Comparison of ENCODE assay signal across 20 cellular contexts in genomic region chr10:71660313-71660712, GRCh38. TPM values are rescaled to one million over a fixed set of nuclear protein-coding genes. Genes with fewer than 3 reads are reported as not detected.
DNase-seq lines count a peak whose midpoint lies in the region; ATAC-seq, FAIRE-seq and TF ChIP-seq lines count a peak whose summit lies in the region.
"Had no signal": no experiment of that assay in that cellular context is flagged by ENCODE, and none has a peak within 500 bp of the region (broad histone marks: within the 10 kb centered on the region; RNA-seq: fewer than 3 reads in every experiment).

No MANE protein-coding gene starts in this region.

- no peaks in the 10 kb centered on the region for H4K20me1 ChIP-seq in K562 (replicated peaks; ENCODE audit: control insufficient read depth, insufficient read depth, low read length)

- H3K4me3 ChIP-seq in K562: no peak overlapping the region
- H3K4me3 ChIP-seq: HAP-1 had no signal

- no peaks in the 10 kb centered on the region for H3K27me3 ChIP-seq in K562 (ENCODE audit: control insufficient read depth in 2 of 2, insufficient read depth in 2 of 2, low read length in 2 of 2)

- DNase-seq in SKM-1 treated with dmso at 0.1 percent for 144 hours (lab: John Stamatoyannopoulos, UW; ENCODE audit: unreplicated experiment): peak; percentile 35
- no peak for DNase-seq in SKM-1 (lab: John Stamatoyannopoulos, UW; ENCODE audit: unreplicated experiment)
- peak; percentile 69 for DNase-seq in MV-4-11 (lab: John Stamatoyannopoulos, UW)
- no peak for DNase-seq in K562 (ENCODE audit: extremely low read depth in 1 of 4, low spot score in 3 of 4)
- DNase-seq in RPMI8226: no peak
- DNase-seq in activated effector memory CD4-positive, alpha-beta T cell treated with anti-CD3 and anti-CD28 coated beads, Interleukin-2, amount 50 U/mL, for 16 hours: no peak
- no peak for DNase-seq in hypothalamus (lab: John Stamatoyannopoulos, UW)
- DNase-seq: C1 segment of cervical spinal cord; CD8-positive, alpha-beta T cell; COR-L47; DMS153; DMS79 treated with DMSO at 0.1 percent for 48 hours; GDM1; GOT3 had no signal

- no peak overlapping the region for H3K9ac ChIP-seq in K562 (ENCODE audit: insufficient read depth in 1 of 2, low read depth in 2 of 2, low read length in 2 of 2)

- TF ChIP-seq POLR2A in K562 (conservative IDR thresholded peaks at IDR 0.05): no peak

- no peaks in the 10 kb centered on the region for H3K36me3 ChIP-seq in K562 (ENCODE audit: control insufficient read depth, insufficient read depth, low read length)
- H3K36me3 ChIP-seq: HAP-1 had no signal

- WGBS in K562 (ENCODE audit: insufficient coverage, low coverage, missing lambda C conversion rate): 73% methylated on average over 4 of the region's 4 CpGs

- POLR2A ChIA-PET in K562 (lab: Yijun Ruan, JAX): interaction anchor here (1.4 kb wide), 1 partner anchor 13 kb away, joined by 3 read pairs; no protein-coding TSS in a partner anchor

- no peak for FAIRE-seq in K562 (lab: Jason Lieb, UNC)
- FAIRE-seq: A204.1, D721Med, GM12892, GM19239 had no signal

- TF ChIP-seq CTCF in K562 (IDR thresholded peaks at IDR 0.05 in 2 of 3, conservative IDR thresholded peaks at IDR 0.05 in 1 of 3; ENCODE audit: insufficient read depth in 2 of 3, low read depth in 1 of 3, low read length in 3 of 3): no peak

- H2AFZ ChIP-seq in K562 (ENCODE audit: low read depth, low read length): peak overlapping the region; percentile 85

- H3K9me3 ChIP-seq in K562 (replicated peaks; ENCODE audit: control insufficient read depth, insufficient read depth, low read depth, low read length): no peaks in the 10 kb centered on the region
- H3K9me3 ChIP-seq: HAP-1 had no signal

- CTCF ChIA-PET in K562 (lab: Yijun Ruan, JAX; ENCODE audit: low intra/inter-chr PET ratio): interaction anchor here (0.6 kb wide), 1 partner anchor 12 kb away, joined by 3 read pairs; no protein-coding TSS in a partner anchor

- intact Hi-C loops in K562 (cut with micrococcal nuclease): no loop called here

- ATAC-seq in K562: no peak
- ATAC-seq: CD8-positive, alpha-beta T cell had no signal

- H3K4me2 ChIP-seq in K562 (ENCODE audit: insufficient read depth, low read length): no peak overlapping the region

- H3K27ac ChIP-seq in K562 (ENCODE audit: extremely low read depth, low read depth, low read length): no peak overlapping the region

- peaks cover 28 to 39% of the 10 kb centered on the region in 2 experiments for H3K4me1 ChIP-seq in K562 (replicated peaks in 1 of 2; ENCODE audit: control insufficient read depth in 2 of 2, insufficient read depth in 2 of 2, low read length in 2 of 2)
- H3K4me1 ChIP-seq: HAP-1 had no signal

- no TSS peak for BruUV-seq in K562 (replicated peaks; lab: Mats Ljungman, UMichigan)

- no peaks in the 10 kb centered on the region for H3K9me1 ChIP-seq in K562 (ENCODE audit: control insufficient read depth, insufficient read depth, low read length)

- no peak for TF ChIP-seq RAD21 in K562 (CRISPR knock-in tag; conservative IDR thresholded peaks at IDR 0.05 in 1 of 2, IDR thresholded peaks at IDR 0.05 in 1 of 2)

- H3K79me2 ChIP-seq in K562 (ENCODE audit: control insufficient read depth, insufficient read depth, low read length): no peaks in the 10 kb centered on the region

- in situ Hi-C loops in K562 (cut with MboI): no loop called here

- no peak for TF ChIP-seq EP300 in K562 (IDR thresholded peaks at IDR 0.05; ENCODE audit: low read length)

TF ChIP-seq in K562, 482 proteins besides CTCF, POLR2A, EP300 and RAD21 (continues in another document):
- TF ChIP-seq SIN3B (IDR thresholded peaks at IDR 0.05; ENCODE audit: low read depth) (no peak), PHF21A (IDR thresholded peaks at IDR 0.05; ENCODE audit: borderline replicate concordance, low read depth) (no peak), ZC3H8 (IDR thresholded peaks at IDR 0.05) (no peak), MED1 (CRISPR knock-in tag; IDR thresholded peaks at IDR 0.05; ENCODE audit: borderline replicate concordance) (no peak), SMARCA5 (IDR thresholded peaks at IDR 0.05) (peak; percentile 86; the same call in 1 of the 2 replicates), CTBP1 (IDR thresholded peaks at IDR 0.05; ENCODE audit: borderline replicate concordance) (no peak), HMGN3 (IDR thresholded peaks at IDR 0.05; ENCODE audit: borderline replicate concordance, extremely low read depth, insufficient read length, low read depth, low read length) (no peak), RCOR1 (IDR thresholded peaks at IDR 0.05; ENCODE audit: borderline replicate concordance in 1 of 2, low read depth in 2 of 2, low read length in 2 of 2) (0 out of 4 replicates have a peak, but pooled peaks of 1 of the 2 experiments have one; percentile 8), ADNP (tag; IDR thresholded peaks at IDR 0.05) (peak; percentile 69), ZBTB40 (IDR thresholded peaks at IDR 0.05) (no peak), ZBTB40 (CRISPR knock-in tag; IDR thresholded peaks at IDR 0.05) (no peak)

RNA-seq across cellular contexts. Expression of gene C10orf105, which starts 59.3 kb away (rescaled TPM):
- total RNA-seq in K562 (2011; cell fraction: chromatin; rRNA removed; ENCODE audit: low replicate concordance): 0.09 TPM in 1 of 2 replicates, not detected in the other
- total RNA-seq in K562 (2011; cell fraction: nucleolus; rRNA removed): 0.17 TPM in 1 of 2 replicates, not detected in the other
- total RNA-seq in K562 (2011; cell fraction: nucleoplasm; rRNA removed): not detected in 2 replicates
- total RNA-seq in K562 (2014; rRNA removed) (not detected in 2 replicates), K562 (2014; rRNA removed; fragmentation: Illumina TruSeq; extraction: Trizol) (0.03 and 0.04 TPM in 2 replicates), K562 (2015; rRNA removed; fragmentation: Illumina TruSeq; extraction: Trizol) (0.15 and 0.25 TPM in 2 replicates), K562 (2021) (0.09 TPM in 2 replicates)
- polyA plus RNA-seq in K562 (2011; rRNA removed) (0.04 TPM in 2 replicates), K562 (2014; fragmentation: Illumina TruSeq; extraction: Trizol) (0.03 and 0.07 TPM in 2 replicates), K562 (2014; fragmentation: Nextera tagmentation; extraction: Ambion mirVana) (not detected), K562 (2014; rRNA removed) (0.04 and 0.11 TPM in 2 replicates)
- polyA plus RNA-seq in K562 (2011; cell fraction: cytosol; rRNA removed): 0.01 and 0.12 TPM in 2 replicates
- 0.10 TPM in 1 of 2 replicates, not detected in the other for polyA plus RNA-seq in K562 (2011; cell fraction: nucleus; rRNA removed)
- 0.40 and 0.58 TPM in 2 replicates for polyA plus RNA-seq in K562 (2012)
- 0.18 TPM in 1 of 2 replicates, not detected in the other for polyA minus RNA-seq in K562 (2011; rRNA and poly(A)+ RNA removed)
- 0.19 TPM in 1 of 2 replicates, not detected in the other for polyA minus RNA-seq in K562 (2011; cell fraction: cytosol; rRNA and poly(A)+ RNA removed)
- polyA minus RNA-seq in K562 (2011; cell fraction: nucleus; rRNA and poly(A)+ RNA removed): under 0.01 and 0.11 TPM in 2 replicates
- total RNA-seq: B cell had no signal

Comparison
In these comparisons a context has a peak if more than half of its experiments do, and no peak if none do; other contexts are left out.
1. DNase-seq: peak in SKM-1 treated with dmso at 0.1 percent for 144 hours (single experiment) and MV-4-11 (single experiment); none in SKM-1 (single experiment), K562 (0 of 4), RPMI8226 (single experiment), activated effector memory CD4-positive, alpha-beta T cell treated with anti-CD3 and anti-CD28 coated beads, Interleukin-2, amount 50 U/mL, for 16 hours (single experiment) and hypothalamus (0 of 51).